Comparison of ENCODE assay signal across 1 cellular context in the genomic region with DNA sequence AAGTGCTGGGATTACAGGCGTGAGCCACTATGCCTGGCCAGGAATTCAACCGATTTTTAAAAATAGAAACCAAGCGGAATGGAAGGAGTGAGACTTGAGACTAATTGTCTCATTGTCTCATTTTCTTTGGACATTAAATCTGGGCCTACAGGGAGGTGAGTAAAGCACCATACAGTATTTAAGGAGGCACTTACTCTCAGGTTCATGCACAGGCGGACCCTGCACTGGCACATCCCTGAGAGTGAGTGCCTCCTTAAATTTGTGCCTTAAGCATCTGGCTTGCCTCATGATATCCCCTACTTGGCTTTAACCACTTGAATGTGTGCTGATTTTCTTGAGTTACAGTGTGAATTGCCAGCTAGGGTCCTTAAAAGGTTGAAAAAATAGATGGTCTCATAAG.
TF ChIP-seq lines count a peak whose summit lies in the region.

No MANE protein-coding gene starts in this region.

TF ChIP-seq in HEK293, 187 proteins besides CTCF, POLR2A, EP300 and RAD21 (continued from another document):
- 0 out of 2 replicates have a peak, but pooled peaks have one; percentile 6 for TF ChIP-seq ZNF394 (tag by site-specific recombination; IDR thresholded peaks at IDR 0.05; ENCODE audit: borderline replicate concordance)
